1 cellular context compared by ENCODE assay signal in the genomic region with DNA sequence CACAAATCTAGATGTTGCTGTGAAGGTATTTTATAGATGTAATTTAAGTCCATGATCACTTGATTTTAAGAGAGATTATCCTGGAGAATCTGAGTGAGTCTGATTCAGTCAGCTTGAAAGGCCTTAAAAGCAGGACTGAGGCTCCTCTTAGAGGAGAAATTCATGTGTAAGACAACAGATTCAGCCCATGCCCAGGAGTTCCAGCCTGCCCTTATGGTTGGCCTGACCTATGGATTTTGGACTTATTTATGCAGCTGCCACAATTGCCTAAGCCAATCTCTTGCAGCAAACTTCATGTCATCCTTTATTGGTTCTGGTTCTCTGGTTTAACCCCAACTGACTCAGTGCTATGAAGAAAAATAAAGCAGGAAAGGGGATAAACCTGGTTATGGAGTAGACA.
TF ChIP-seq lines count a peak whose summit lies in the region.

No MANE protein-coding gene starts in this region.

TF ChIP-seq in IMR-90, 13 proteins besides CTCF, POLR2A, EP300 and RAD21 (continued from another document):
- no peak for TF ChIP-seq MAFK (IDR thresholded peaks at IDR 0.05; ENCODE audit: low read depth, low read length)
- TF ChIP-seq MXI1 (IDR thresholded peaks at IDR 0.05; ENCODE audit: borderline replicate concordance, low read depth, low read length) = no peak
- no peak for TF ChIP-seq RCOR1 (IDR thresholded peaks at IDR 0.05; ENCODE audit: insufficient replicate concordance, low read length)
- TF ChIP-seq MAZ (IDR thresholded peaks at IDR 0.05; ENCODE audit: borderline replicate concordance, low read depth, low read length) = no peak
